Comparison of ENCODE assay signal across 10 cellular contexts in genomic region chr20:62405981-62406513, GRCh38. TPM values are rescaled to one million over a fixed set of nuclear protein-coding genes. Genes with fewer than 3 reads are reported as not detected.
DNase-seq lines count a peak whose midpoint lies in the region; ATAC-seq and TF ChIP-seq lines count a peak whose summit lies in the region.
"Had no signal": no experiment of that assay in that cellular context is flagged by ENCODE, and none has a peak within 500 bp of the region (broad histone marks: within the 10 kb centered on the region; RNA-seq: fewer than 3 reads in every experiment).

No MANE protein-coding gene starts in this region.

- no peaks in the 10 kb centered on the region for H3K79me2 ChIP-seq in GM23248 (ENCODE audit: insufficient read depth)

- TF ChIP-seq POLR2A in lower leg skin (IDR thresholded peaks at IDR 0.05): no peak

- 53% methylated on average over 9 to 10 of the region's 10 CpGs for WGBS in GM23248 (ENCODE audit: low coverage in 1 of 2, low lambda C conversion rate in 2 of 2, missing lambda C conversion rate in 2 of 2), 2 experiments
- 59 to 63% methylated on average over 10 of the region's 10 CpGs for WGBS in lower leg skin, 2 donors

- H3K27ac ChIP-seq in GM23248 (no peak overlapping the region), WERI-Rb-1 (no peak overlapping the region), cardiac muscle cell (no peak overlapping the region)

- intact Hi-C loops in lower leg skin (cut with DNase I; ENCODE audit: low total_unique reads): loop anchor here (10.0 kb wide), 1 partner anchor 399 kb away; the partner anchor contains the start of gene OGFR

- H3K9ac ChIP-seq in GM23248: peak overlapping the region; percentile 77

- H3K27me3 ChIP-seq in GM23248 (replicated peaks; ENCODE audit: insufficient read depth): no peaks in the 10 kb centered on the region
- H3K27me3 ChIP-seq in WERI-Rb-1 (ENCODE audit: insufficient read depth, low read depth, severe bottlenecking): no peaks in the 10 kb centered on the region
- no peaks in the 10 kb centered on the region for H3K27me3 ChIP-seq in cardiac muscle cell

- H3K4me1 ChIP-seq in GM23248 (ENCODE audit: insufficient read depth): no peaks in the 10 kb centered on the region
- peaks cover 28% of the 10 kb centered on the region for H3K4me1 ChIP-seq in cardiac muscle cell (ENCODE audit: low read depth)

- no peak for ATAC-seq in GM18870 (IDR thresholded peaks at IDR 0.05; ENCODE audit: unreplicated experiment)

- H3K9me3 ChIP-seq in GM23248 (ENCODE audit: low read depth) (no peaks in the 10 kb centered on the region), WERI-Rb-1 (ENCODE audit: severe bottlenecking) (no peaks in the 10 kb centered on the region), cardiac muscle cell (ENCODE audit: low read depth) (no peaks in the 10 kb centered on the region)

- peak overlapping the region; percentile 53 for H3K4me2 ChIP-seq in GM23248 (ENCODE audit: unreplicated experiment)

- H2AFZ ChIP-seq in GM23248: no peak overlapping the region

- no peak for DNase-seq in GM23248
- no peak for DNase-seq in WERI-Rb-1
- no peak for DNase-seq in cardiac muscle cell (ENCODE audit: low read depth in 1 of 2, low spot score in 1 of 2)
- DNase-seq in skeletal muscle cell (ENCODE audit: low read depth): no peak
- DNase-seq in lower leg skin (ENCODE audit: low spot score in 2 of 2): no peak
- DNase-seq in NCI-H226: no peak
- no peak for DNase-seq in EL
- DNase-seq: GOT3 had no signal

- in situ Hi-C loops in GM23248 (cut with MboI): no loop called here

- H3K36me3 ChIP-seq in GM23248 (ENCODE audit: low read depth): no peaks in the 10 kb centered on the region
- peaks cover 25% of the 10 kb centered on the region for H3K36me3 ChIP-seq in WERI-Rb-1
- no peaks in the 10 kb centered on the region for H3K36me3 ChIP-seq in cardiac muscle cell

- no peaks in the 10 kb centered on the region for H3F3A ChIP-seq in GM23248 (ENCODE audit: insufficient read depth)

- no peaks in the 10 kb centered on the region for H4K20me1 ChIP-seq in GM23248 (ENCODE audit: insufficient read depth)

- TF ChIP-seq CTCF in WERI-Rb-1 (IDR thresholded peaks at IDR 0.05; ENCODE audit: low read depth, low read length) (no peak), cardiac muscle cell (IDR thresholded peaks at IDR 0.05; ENCODE audit: low read depth, low read length) (no peak), lower leg skin (IDR thresholded peaks at IDR 0.05) (no peak)

- H3K9me2 ChIP-seq in GM23248 (ENCODE audit: insufficient read depth): no peaks in the 10 kb centered on the region

- H3K4me3 ChIP-seq in GM23248: peak overlapping the region; percentile 79
- peak overlapping the region; percentile 69 for H3K4me3 ChIP-seq in WERI-Rb-1 (ENCODE audit: low read depth, low read length)
- H3K4me3 ChIP-seq in cardiac muscle cell: peak overlapping the region; percentile 84
- H3K4me3 ChIP-seq in skeletal muscle cell (ENCODE audit: low read depth, low read length): peak overlapping the region; percentile 73
- H3K4me3 ChIP-seq in lower leg skin (ENCODE audit: low read depth, poor library complexity, severe bottlenecking): no peak overlapping the region

RNA-seq across cellular contexts. Expression of gene CABLES2, which starts 1.0 kb away (rescaled TPM):
- total RNA-seq in GM23248 (2014; rRNA removed; shearing (Covaris generic)): 3.0 and 7.3 TPM in 2 replicates
- polyA plus RNA-seq in GM23248 (2016; fragmentation: Nextera tagmentation; extraction: Ambion mirVana): 0.66 and 0.82 TPM in 2 replicates
- total RNA-seq in cardiac muscle cell: 15.5 and 17.9 TPM in 2 replicates
- 21.4 and 23.8 TPM in 2 replicates for polyA plus RNA-seq in cardiac muscle cell
- total RNA-seq in lower leg skin: 1 to 10 TPM; 2.8 to 5.3 (median 3.7) TPM

RNA-seq across cellular contexts. Expression of gene RPS21, which starts 19.1 kb away (rescaled TPM):
- total RNA-seq in GM23248 (2014; rRNA removed; shearing (Covaris generic)): 1,039 and 1,622 TPM in 2 replicates
- 566 and 639 TPM in 2 replicates for polyA plus RNA-seq in GM23248 (2016; fragmentation: Nextera tagmentation; extraction: Ambion mirVana)
- 839 and 997 TPM in 2 replicates for total RNA-seq in cardiac muscle cell
- 374 and 378 TPM in 2 replicates for polyA plus RNA-seq in cardiac muscle cell
- total RNA-seq in lower leg skin: 1,000 to 10,000 TPM; 1,664 to 5,734 (median 2,155) TPM

RNA-seq across cellular contexts. Expression of gene RBBP8NL, which starts 21.3 kb away (rescaled TPM):
- total RNA-seq in GM23248 (2014; rRNA removed; shearing (Covaris generic)): not detected in 2 replicates
- polyA plus RNA-seq in GM23248 (2016; fragmentation: Nextera tagmentation; extraction: Ambion mirVana) (not detected in 2 replicates), cardiac muscle cell (not detected in 2 replicates)
- total RNA-seq in cardiac muscle cell (not detected in 2 replicates), lower leg skin (1 to 10 TPM; 4.3 to 8.5 (median 6.3) TPM)
- total RNA-seq: temporal lobe had no signal

RNA-seq across cellular contexts. Expression of gene LAMA5, which starts 38.9 kb away (rescaled TPM):
- total RNA-seq in GM23248 (2014; rRNA removed; shearing (Covaris generic)): 4.5 and 13.9 TPM in 2 replicates
- polyA plus RNA-seq in GM23248 (2016; fragmentation: Nextera tagmentation; extraction: Ambion mirVana) (4.3 and 6.0 TPM in 2 replicates), cardiac muscle cell (168 and 214 TPM in 2 replicates)
- total RNA-seq in cardiac muscle cell (103 and 162 TPM in 2 replicates), lower leg skin (100 to 1,000 TPM; 164 to 427 (median 196) TPM)
